ENCODE assay signal across 9 cellular contexts in genomic region chr12:108565976-108566375, GRCh38. TPM values are rescaled to one million over a fixed set of nuclear protein-coding genes. Genes with fewer than 3 reads are reported as not detected.
DNase-seq lines count a peak whose midpoint lies in the region; ATAC-seq, FAIRE-seq and TF ChIP-seq lines count a peak whose summit lies in the region.
"Had no signal": no experiment of that assay in that cellular context is flagged by ENCODE, and none has a peak within 500 bp of the region (broad histone marks: within the 10 kb centered on the region; RNA-seq: fewer than 3 reads in every experiment).

No MANE protein-coding gene starts in this region.

- no peak overlapping the region for H3K23ac ChIP-seq in H9 (ENCODE audit: insufficient read length, low read depth, low read length)

- peaks cover 16 to 55% (median 52%) of the 10 kb centered on the region in 3 experiments; a peak in 6 of 7 replicates for H3K36me3 Mint-ChIP-seq in H9 (ENCODE audit: insufficient read depth in 1 of 3, low read depth in 3 of 3)

- no peaks in the 10 kb centered on the region for H3K27me3 Mint-ChIP-seq in H9 (ENCODE audit: low read depth)

- H4K8ac ChIP-seq in H9 (replicated peaks; ENCODE audit: insufficient read length, low read depth, low read length), result no peak overlapping the region

- H3K36me3 ChIP-seq in HCT116 (ENCODE audit: control insufficient read depth in 1 of 2, insufficient read depth in 2 of 2, low read length in 2 of 2) (peaks cover 26 to 38% of the 10 kb centered on the region in 2 experiments), small intestine (ENCODE audit: control insufficient read depth in 2 of 2, insufficient read depth in 2 of 2, low read length in 2 of 2) (peaks cover 12 to 20% of the 10 kb centered on the region in 2 donors)

- H3T11ph ChIP-seq in H9 (ENCODE audit: low read length), result no peak overlapping the region

- H3K27me3 ChIP-seq in HCT116 (ENCODE audit: insufficient read depth, low read length), result no peaks in the 10 kb centered on the region
- no peaks in the 10 kb centered on the region for H3K27me3 ChIP-seq in small intestine (ENCODE audit: control insufficient read depth in 2 of 2, insufficient read depth in 2 of 2, low read length in 2 of 2)
- H3K27me3 ChIP-seq in H9 (ENCODE audit: insufficient read depth, low read length), result no peaks in the 10 kb centered on the region
- H3K27me3 ChIP-seq: cardiac muscle cell had no signal

- no peak overlapping the region for H3K4me3 ChIP-seq in HCT116 (replicated peaks in 1 of 2; ENCODE audit: low read depth in 1 of 2, low read length in 2 of 2)
- H3K4me3 ChIP-seq in fibroblast of villous mesenchyme (ENCODE audit: low read depth, low read length), result no peak overlapping the region
- no peak overlapping the region for H3K4me3 ChIP-seq in small intestine (ENCODE audit: low read depth in 1 of 2, low read length in 2 of 2)
- H3K4me3 ChIP-seq: cardiac muscle cell had no signal

- RAD21 ChIA-PET in HCT116 (lab: Charles Lee; ENCODE audit: low non-redundant PET in 1 of 2, low total read pairs in 2 of 2, uncharacterized antibody in 2 of 2, unreplicated experiment in 2 of 2), result no interaction called here

- no peak for TF ChIP-seq RAD21 in HCT116 (IDR thresholded peaks at IDR 0.05; ENCODE audit: low read depth)

- no peak for FAIRE-seq in small intestine (lab: Jason Lieb, UNC)

- no peaks in the 10 kb centered on the region for H3K9me3 Mint-ChIP-seq in H9

- 7 to 19% (median 11%) methylated on average over 2 of the region's 2 CpGs for whole genome bisulfite sequencing in small intestine, 3 donors
- WGBS in H9 (ENCODE audit: extremely low coverage, insufficient read length, low lambda C conversion rate), result no CpG with 5 or more reads among the region's 2 CpGs

- H3K4me3 Mint-ChIP-seq in H9, result no peak overlapping the region

- H3K4ac ChIP-seq in H9 (ENCODE audit: low read depth, low read length), result no peak overlapping the region

- H3K79me1 ChIP-seq in H9 (ENCODE audit: insufficient read depth, low read depth, low read length, poor library complexity, severe bottlenecking), result no peaks in the 10 kb centered on the region

- H3K79me2 ChIP-seq in HCT116 (ENCODE audit: insufficient read depth, low read length), result peaks cover 23% of the 10 kb centered on the region
- H3K79me2 ChIP-seq in H9 (ENCODE audit: insufficient read depth, low read length), result no peaks in the 10 kb centered on the region; the same call in 1 of the 2 replicates

- no peak overlapping the region for H2AFZ ChIP-seq in HCT116 (ENCODE audit: low read depth, low read length, poor library complexity, severe bottlenecking)
- no peak overlapping the region for H2AFZ ChIP-seq in H9 (ENCODE audit: low read length)

- no peaks in the 10 kb centered on the region for H3K9me2 ChIP-seq in HCT116 (ENCODE audit: insufficient read depth)

- H4K5ac ChIP-seq in H9 (ENCODE audit: insufficient read length, low read depth, low read length), result no peak overlapping the region

- no peak overlapping the region for H3K56ac ChIP-seq in H9 (ENCODE audit: insufficient read length, low read depth, low read length)

- H3K9ac ChIP-seq in HCT116 (ENCODE audit: low read length) (peak overlapping the region; percentile 55), H9 (ENCODE audit: extremely low read depth, insufficient read length, low read length) (no peak overlapping the region)

- no peak overlapping the region for H2BK20ac ChIP-seq in H9 (ENCODE audit: low read depth, low read length, poor library complexity, severe bottlenecking)

- POLR2A ChIA-PET in HCT116 (lab: Charles Lee), result no interaction called here

- H4K20me1 ChIP-seq in HCT116 (ENCODE audit: insufficient read depth) (no peaks in the 10 kb centered on the region), H9 (ENCODE audit: control insufficient read depth, insufficient read depth, insufficient read length) (no peaks in the 10 kb centered on the region)

- no peak overlapping the region for H2BK120ac ChIP-seq in H9 (ENCODE audit: low read depth, low read length, poor library complexity, severe bottlenecking)

- H3K9me3 ChIP-seq in HCT116 (ENCODE audit: control insufficient read depth in 1 of 2, insufficient read depth in 1 of 2, low read depth in 1 of 2, low read length in 2 of 2) (no peaks in the 10 kb centered on the region), small intestine (ENCODE audit: control insufficient read depth, low read depth) (no peaks in the 10 kb centered on the region), H9 (ENCODE audit: control insufficient read depth, low read depth, low read length) (no peaks in the 10 kb centered on the region)

- H3K18ac ChIP-seq in H9 (ENCODE audit: insufficient read length, low read depth, low read length), result no peak overlapping the region

- H2BK15ac ChIP-seq in H9 (ENCODE audit: low read depth, low read length), result no peak overlapping the region

- H3K4me1 Mint-ChIP-seq in H9, result peaks cover 7 to 11% of the 10 kb centered on the region in 2 experiments; a peak in 3 of 4 replicates

- H2BK5ac ChIP-seq in H9 (ENCODE audit: insufficient read length, low read length), result no peak overlapping the region

- no peak overlapping the region for H3K14ac ChIP-seq in H9 (ENCODE audit: insufficient read depth, low read length)

- intact Hi-C loops in HCT116 (cut with micrococcal nuclease), result loop anchor here (5.0 to 10.0 kb wide), 2 partner anchors 269 to 386 kb away; no protein-coding TSS in a partner anchor

- no peak overlapping the region for H4K91ac ChIP-seq in H9 (ENCODE audit: insufficient read length, low read depth, low read length)

- CTCF ChIA-PET in HCT116 (lab: Charles Lee), result interaction anchor here (0.7 to 2.1 kb wide), 5 partner anchors 52 to 648 kb away, joined by 3 to 11 read pairs (median 3); partner anchors contain the start of gene ALKBH2

- H3K27ac Mint-ChIP-seq in H9, result no peak overlapping the region

- TF ChIP-seq POLR2A in HCT116 (IDR thresholded peaks at IDR 0.05; ENCODE audit: borderline replicate concordance, extremely low read depth, insufficient read depth, insufficient read length), result no peak

- BruUV-seq in HCT116 (replicated peaks; lab: Mats Ljungman, UMichigan), result no TSS peak

- peak; percentile 80 for DNase-seq in HCT116 (ENCODE audit: low read depth, low spot score)
- DNase-seq in NCI-H774 (lab: John Stamatoyannopoulos, UW), result peak; percentile 58
- DNase-seq in activated effector memory CD4-positive, alpha-beta T cell treated with Interleukin-2 at 50 U/mL for 16 hours, result peak; percentile 60
- DNase-seq in fibroblast of villous mesenchyme (ENCODE audit: low read depth), result peak; percentile 58
- peak; percentile 55 for DNase-seq in small intestine
- no peak for DNase-seq in H9

- H3K27ac ChIP-seq in HCT116 (ENCODE audit: low read depth, low read length), result peak overlapping the region; percentile 58
- peak overlapping the region in 1 of 2 donors; percentile 64 for H3K27ac ChIP-seq in small intestine (ENCODE audit: low read depth in 1 of 2, low read length in 1 of 2)
- H3K27ac ChIP-seq in H9 (ENCODE audit: insufficient read length, low read depth, low read length), result no peak overlapping the region
- H3K27ac ChIP-seq: cardiac muscle cell had no signal

- ATAC-seq in HCT116 (peak; percentile 26), HG02623 (IDR thresholded peaks at IDR 0.05; ENCODE audit: unreplicated experiment) (no peak), GM19324 (IDR thresholded peaks at IDR 0.05; ENCODE audit: low FRiP score, unreplicated experiment) (no peak)

- H3K23me2 ChIP-seq in H9 (ENCODE audit: insufficient read length, low read depth, low read length, poor library complexity, severe bottlenecking), result peaks cover 12% of the 10 kb centered on the region

- H3K4me1 ChIP-seq in HCT116 (ENCODE audit: control insufficient read depth in 1 of 2, insufficient read depth in 2 of 2, low read length in 2 of 2), result peaks cover 23 to 39% of the 10 kb centered on the region in 2 experiments
- peaks cover 0 to 3% of the 10 kb centered on the region in 2 donors for H3K4me1 ChIP-seq in small intestine (ENCODE audit: control insufficient read depth in 2 of 2, insufficient read depth in 1 of 2, low read depth in 1 of 2, low read length in 1 of 2)
- H3K4me1 ChIP-seq in H9 (ENCODE audit: insufficient read depth, low read length), result no peaks in the 10 kb centered on the region

- H2BK12ac ChIP-seq in H9 (ENCODE audit: insufficient read length, low read depth, low read length), result no peak overlapping the region

- H3K4me2 ChIP-seq in HCT116 (ENCODE audit: low read length), result peak overlapping the region; percentile 51
- H3K4me2 ChIP-seq in H9 (ENCODE audit: insufficient read depth, insufficient read length, low read length), result no peak overlapping the region

- H2AK5ac ChIP-seq in H9 (ENCODE audit: insufficient read length, low read length), result no peak overlapping the region

- TF ChIP-seq CTCF in HCT116 (IDR thresholded peaks at IDR 0.05 in 2 of 3, conservative IDR thresholded peaks at IDR 0.05 in 1 of 3; ENCODE audit: borderline replicate concordance in 1 of 3, insufficient read depth in 1 of 3, low read depth in 2 of 3, low read length in 2 of 3) (no peak), fibroblast of villous mesenchyme (IDR thresholded peaks at IDR 0.05; ENCODE audit: insufficient read depth, low read depth, low read length) (no peak), H9 (conservative IDR thresholded peaks at IDR 0.05) (no peak)

TF ChIP-seq in HCT116, 20 proteins besides CTCF, POLR2A, EP300 and RAD21 (continues in another document):
- TF ChIP-seq TCF7L2 (IDR thresholded peaks at IDR 0.05; ENCODE audit: borderline replicate concordance, extremely low read depth, insufficient read depth, insufficient read length) (peak; percentile 55), ZFX (IDR thresholded peaks at IDR 0.05) (0 out of 2 replicates have a peak, but pooled peaks have one; percentile 11)

RNA-seq across cellular contexts. Expression of gene ISCU, which starts 3.6 kb away (rescaled TPM):
- total RNA-seq in HCT116 (2021; ENCODE audit: unreplicated experiment) (89.6 TPM), fibroblast of villous mesenchyme (105 TPM in 2 replicates), H9 (2021) (63.9 and 64.9 TPM in 2 replicates)
- polyA plus RNA-seq in HCT116 (2012), result 71.6 and 78.4 TPM in 2 replicates
- polyA plus RNA-seq in small intestine, result 100 to 1,000 TPM; 112 to 178 (median 153) TPM

RNA-seq across cellular contexts. Expression of gene SART3, which starts 5.0 kb away (rescaled TPM):
- 76.1 TPM for total RNA-seq in HCT116 (2021; ENCODE audit: unreplicated experiment)
- polyA plus RNA-seq in HCT116 (2012), result 44.1 and 48.3 TPM in 2 replicates
- 41.2 and 59.2 TPM in 2 replicates for total RNA-seq in fibroblast of villous mesenchyme
- 10 to 100 TPM; 15.9 to 19.8 (median 19.5) TPM for polyA plus RNA-seq in small intestine
- total RNA-seq in H9 (2021), result 80.7 and 89.4 TPM in 2 replicates

RNA-seq across cellular contexts. Expression of gene TMEM119, which starts 31.9 kb away (rescaled TPM):
- total RNA-seq in HCT116 (2021; ENCODE audit: unreplicated experiment) (not detected), fibroblast of villous mesenchyme (83.3 and 186 TPM in 2 replicates), H9 (2021) (not detected in 2 replicates)
- not detected in 2 replicates for polyA plus RNA-seq in HCT116 (2012)
- 1 to 10 TPM in 2 of 3 donors, under 1 TPM in 1; 0.67 to 6.9 (median 5.1) TPM for polyA plus RNA-seq in small intestine

RNA-seq across cellular contexts. Expression of gene FICD, which starts 50.9 kb away (rescaled TPM):
- total RNA-seq in HCT116 (2021; ENCODE audit: unreplicated experiment), result 5.1 TPM
- polyA plus RNA-seq in HCT116 (2012), result 3.5 and 6.4 TPM in 2 replicates
- 8.1 and 9.9 TPM in 2 replicates for total RNA-seq in fibroblast of villous mesenchyme
- polyA plus RNA-seq in small intestine, result 1 to 10 TPM in 1 of 3 donors, under 1 TPM in 2; 0.81 to 2.2 (median 0.89) TPM
- 4.6 and 5.1 TPM in 2 replicates for total RNA-seq in H9 (2021)

Comparison
In these comparisons a context has a peak if more than half of its experiments do, and no peak if none do; other contexts are left out.
1. RNA of gene TMEM119, which starts 31.9 kb away (total RNA-seq): 83.3 to 186 TPM in fibroblast of villous mesenchyme; not detected in H9 and not detected in HCT116 (single experiment); every median in the first group is over 10 times any median in the second.